ENCODE assay signal across 8 cellular contexts in the genomic region with DNA sequence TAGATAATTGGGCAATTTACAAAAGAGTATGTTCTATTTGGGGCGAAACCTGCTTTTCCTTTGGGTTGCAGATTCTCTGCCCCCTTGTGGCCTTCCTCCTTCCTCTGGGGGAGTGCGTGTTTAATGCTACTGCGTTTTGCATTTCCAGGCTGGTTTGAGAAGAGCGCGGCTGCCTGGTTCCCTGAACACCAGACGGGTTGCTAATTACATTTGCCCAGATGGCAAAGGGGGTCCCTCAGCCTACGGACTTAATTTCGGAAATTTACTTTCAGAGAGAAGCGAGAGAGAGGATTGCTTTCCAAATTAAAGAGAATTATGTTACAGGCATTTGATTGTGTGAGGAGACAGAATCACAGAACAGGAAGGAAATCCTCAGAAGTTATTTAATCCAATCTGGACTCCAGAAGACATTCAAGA.
DNase-seq lines count a peak whose midpoint lies in the region; ATAC-seq and TF ChIP-seq lines count a peak whose summit lies in the region.

No MANE protein-coding gene starts in this region.

- H3K27me3 ChIP-seq in heart left ventricle, result no peaks in the 10 kb centered on the region
- H3K27me3 ChIP-seq in prostate gland (replicated peaks; ENCODE audit: insufficient read depth), result no peaks in the 10 kb centered on the region

- H3K27ac ChIP-seq in heart left ventricle (no peak overlapping the region), prostate gland (no peak overlapping the region)

- no peaks in the 10 kb centered on the region for H3K36me3 ChIP-seq in heart left ventricle
- no peaks in the 10 kb centered on the region for H3K36me3 ChIP-seq in prostate gland

- H3K9me3 ChIP-seq in heart left ventricle (no peaks in the 10 kb centered on the region), prostate gland (no peaks in the 10 kb centered on the region)

- H3K4me3 Mint-ChIP-seq in activated T-cell treated with anti-CD3 and anti-CD28 coated beads, Interleukin-2, amount 50 U/mL, for 72 hours, result peak overlapping the region in 1 of 2 donors; percentile 67
- H3K4me3 Mint-ChIP-seq in T-helper 2 cell treated with Interferon-gamma antibody and Interleukin-4, amounts not matched to agents 5 μg/mL and 100 μg/mL, for 36 hours, result no peak overlapping the region

- H3K9me3 Mint-ChIP-seq in activated T-cell treated with anti-CD3 and anti-CD28 coated beads, Interleukin-2, amount 50 U/mL, for 72 hours, result peaks cover 3 to 5% of the 10 kb centered on the region in 2 donors
- peaks cover 7% of the 10 kb centered on the region for H3K9me3 Mint-ChIP-seq in T-helper 2 cell treated with Interferon-gamma antibody and Interleukin-4, amounts not matched to agents 5 μg/mL and 100 μg/mL, for 36 hours

- H3K4me1 ChIP-seq in heart left ventricle (peaks cover 0 to 5% (median 0%) of the 10 kb centered on the region in 12 donors), prostate gland (replicated peaks) (no peaks in the 10 kb centered on the region)

- peaks cover 13% of the 10 kb centered on the region for H3K4me1 Mint-ChIP-seq in activated T-cell treated with anti-CD3 and anti-CD28 coated beads, Interleukin-2, amount 50 U/mL, for 72 hours (ENCODE audit: low read depth)
- H3K4me1 Mint-ChIP-seq in T-helper 2 cell treated with Interferon-gamma antibody and Interleukin-4, amounts not matched to agents 5 μg/mL and 100 μg/mL, for 36 hours (ENCODE audit: low read depth), result no peaks in the 10 kb centered on the region

- WGBS in heart left ventricle, 4 donors, result 4 to 8% (median 6%) methylated on average over 9 of the region's 9 CpGs
- WGBS in prostate gland, result 16% methylated on average over 9 of the region's 9 CpGs

- peaks cover 75% of the 10 kb centered on the region for H3K27me3 Mint-ChIP-seq in activated T-cell treated with anti-CD3 and anti-CD28 coated beads, Interleukin-2, amount 50 U/mL, for 72 hours (ENCODE audit: low read depth)
- peaks cover 41% of the 10 kb centered on the region for H3K27me3 Mint-ChIP-seq in T-helper 2 cell treated with Interferon-gamma antibody and Interleukin-4, amounts not matched to agents 5 μg/mL and 100 μg/mL, for 36 hours (ENCODE audit: low read depth)

- intact Hi-C loops in heart left ventricle (cut with DNase I), result loop anchor here in 3 of 10 donors (5.0 kb wide), 3 partner anchors 70 to 135 kb away; a partner anchor contains a TSS
- intact Hi-C loops in prostate gland (cut with DNase I), result loop anchor here (5.0 to 10.0 kb wide), 2 partner anchors 88 to 165 kb away; a partner anchor contains a TSS

- no peak overlapping the region for H3K27ac Mint-ChIP-seq in activated T-cell treated with anti-CD3 and anti-CD28 coated beads, Interleukin-2, amount 50 U/mL, for 72 hours
- H3K27ac Mint-ChIP-seq in T-helper 2 cell treated with Interferon-gamma antibody and Interleukin-4, amounts not matched to agents 5 μg/mL and 100 μg/mL, for 36 hours, result no peak overlapping the region

- H3K4me3 ChIP-seq in heart left ventricle (peak overlapping the region in 8 of 12 donors; percentile 17 to 35 (median 28)), prostate gland (no peak overlapping the region)

- peaks cover 10 to 11% of the 10 kb centered on the region in 2 donors for H3K36me3 Mint-ChIP-seq in activated T-cell treated with anti-CD3 and anti-CD28 coated beads, Interleukin-2, amount 50 U/mL, for 72 hours (ENCODE audit: insufficient read depth in 2 of 2)
- no peaks in the 10 kb centered on the region for H3K36me3 Mint-ChIP-seq in T-helper 2 cell treated with Interferon-gamma antibody and Interleukin-4, amounts not matched to agents 5 μg/mL and 100 μg/mL, for 36 hours (ENCODE audit: low read depth)

- peak; percentile 18 for DNase-seq in SIG-M5 treated with dmso at 0.1 percent for 504 hours (lab: John Stamatoyannopoulos, UW; ENCODE audit: unreplicated experiment)
- DNase-seq in SIG-M5 (lab: John Stamatoyannopoulos, UW), result no peak
- peak; percentile 66 for DNase-seq in NCI-H1092 treated with DMSO at 0.1 percent for 48 hours (lab: John Stamatoyannopoulos, UW)
- peak; percentile 6 to 10 for DNase-seq in activated T-cell treated with anti-CD3 and anti-CD28 coated beads, Interleukin-2, amount 50 U/mL, for 72 hours
- peak in 4 of 5 donors; percentile 33 to 44 (median 41) for DNase-seq in heart left ventricle
- DNase-seq in prostate gland (ENCODE audit: low spot score), result no peak
- DNase-seq in T-helper 2 cell treated with Interferon-gamma antibody and Interleukin-4, amounts not matched to agents 5 μg/mL and 100 μg/mL, for 36 hours (ENCODE audit: low spot score), result no peak

- TF ChIP-seq POLR2A in heart left ventricle (IDR thresholded peaks at IDR 0.05), result no peak
- TF ChIP-seq POLR2A in prostate gland (IDR thresholded peaks at IDR 0.05), result no peak

- no peak for ATAC-seq in activated T-cell treated with anti-CD3 and anti-CD28 coated beads, Interleukin-2, amount 50 U/mL, for 72 hours (replicated peaks in 1 of 2)
- ATAC-seq in heart left ventricle (peak in 3 of 4 donors; percentile 59 to 83 (median 80)), GM21528 (IDR thresholded peaks at IDR 0.05; ENCODE audit: low FRiP score, unreplicated experiment) (no peak)

- TF ChIP-seq CTCF in heart left ventricle (IDR thresholded peaks at IDR 0.05) (peak; percentile 46 to 75 (median 60)), prostate gland (IDR thresholded peaks at IDR 0.05) (peak in 3 of 4 experiments; percentile 19 to 39 (median 32))

Comparison
In these comparisons a context has a peak if more than half of its experiments do, and no peak if none do; other contexts are left out.
1. DNase-seq: peak in SIG-M5 treated with dmso at 0.1 percent for 504 hours (single experiment), NCI-H1092 treated with DMSO at 0.1 percent for 48 hours (single experiment), activated T-cell treated with anti-CD3 and anti-CD28 coated beads, Interleukin-2, amount 50 U/mL, for 72 hours (2 of 2) and heart left ventricle (4 of 5); none in SIG-M5 (single experiment), prostate gland (single experiment) and T-helper 2 cell treated with Interferon-gamma antibody and Interleukin-4, amounts not matched to agents 5 μg/mL and 100 μg/mL, for 36 hours (single experiment).
2. ATAC-seq: peak in heart left ventricle (3 of 4); none in activated T-cell treated with anti-CD3 and anti-CD28 coated beads, Interleukin-2, amount 50 U/mL, for 72 hours (0 of 2) and GM21528 (single experiment).
3. H3K4me3 ChIP-seq: peak in heart left ventricle (8 of 12); none in prostate gland (0 of 2).